In genomic region chr5:136094913-136095641, GRCh38 we compare ENCODE assay signal across 1 cellular context.
A peak's percentile ranks its signal among the peaks of the same experiment; 100 is the strongest.
TF ChIP-seq lines count a peak whose summit lies in the region.

No MANE protein-coding gene starts in this region.

TF ChIP-seq in HepG2, 621 proteins besides CTCF, POLR2A, EP300 and RAD21 (continued from another document):
- 0 out of 2 replicates have a peak, but pooled peaks have one; percentile 11 for TF ChIP-seq ZSCAN31 (CRISPR knock-in tag; IDR thresholded peaks at IDR 0.05; ENCODE audit: low read depth)
- TF ChIP-seq PBX3 (CRISPR knock-in tag; IDR thresholded peaks at IDR 0.05; ENCODE audit: borderline replicate concordance) = no peak
- no peak for TF ChIP-seq ZNF235 (CRISPR knock-in tag; IDR thresholded peaks at IDR 0.05; ENCODE audit: borderline replicate concordance)
- 0 out of 2 replicates have a peak, but pooled peaks have one; percentile 7 for TF ChIP-seq NR2C2 (CRISPR knock-in tag; IDR thresholded peaks at IDR 0.05; ENCODE audit: borderline replicate concordance)
- no peak for TF ChIP-seq CCAR2 (optimal IDR thresholded peaks at IDR 0.05; ENCODE audit: low read depth, low read length)
- 0 out of 2 replicates have a peak, but pooled peaks have one; percentile 2 for TF ChIP-seq HIC2 (CRISPR knock-in tag; IDR thresholded peaks at IDR 0.05; ENCODE audit: low read depth)
- no peak for TF ChIP-seq ZNF557 (CRISPR knock-in tag; IDR thresholded peaks at IDR 0.05)
- TF ChIP-seq ZSCAN25 (CRISPR knock-in tag; IDR thresholded peaks at IDR 0.05) = peak; percentile 47; the same call in 1 of the 2 replicates
- TF ChIP-seq ZNF772 (CRISPR knock-in tag; IDR thresholded peaks at IDR 0.05) = 0 out of 2 replicates have a peak, but pooled peaks have one; percentile 12
- no peak for TF ChIP-seq ZNF558 (CRISPR knock-in tag; IDR thresholded peaks at IDR 0.05; ENCODE audit: borderline replicate concordance)
